In the genomic region with DNA sequence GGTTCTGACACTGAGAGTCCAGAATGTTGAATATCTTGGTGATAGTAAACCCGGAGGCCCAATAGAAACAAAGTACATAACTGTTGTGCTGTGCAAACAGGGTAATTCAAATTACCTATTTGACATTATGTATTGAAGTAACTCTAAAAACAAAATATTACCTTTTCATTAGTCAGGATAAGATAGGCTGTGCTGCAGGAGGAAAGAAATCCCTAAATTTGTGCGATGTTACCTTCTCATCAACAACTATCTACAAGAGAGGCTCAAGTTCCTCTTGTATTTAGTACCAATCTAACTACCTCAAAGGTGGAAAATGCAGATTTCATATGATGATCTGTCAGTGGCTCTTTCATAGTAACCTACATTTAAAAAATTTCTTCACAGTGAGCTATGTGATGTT, we compare ENCODE assay signal across 2 cellular contexts.
A peak's percentile ranks its signal among the peaks of the same experiment; 100 is the strongest.
TF ChIP-seq lines count a peak whose summit lies in the region.

No MANE protein-coding gene starts in this region.

TF ChIP-seq in HepG2, 621 proteins besides CTCF, POLR2A, EP300 and RAD21:
- TF ChIP-seq PTBP1 (IDR thresholded peaks at IDR 0.05; ENCODE audit: low read depth, low read length, poor library complexity, severe bottlenecking): no peak
- peak; percentile 92 for TF ChIP-seq ZNF12 (CRISPR knock-in tag; IDR thresholded peaks at IDR 0.05)
TF ChIP-seq in HepG2: peak in this region for 1.

TF ChIP-seq in K562, 482 proteins besides CTCF, POLR2A, EP300 and RAD21:
- TF ChIP-seq, protein P1, sequence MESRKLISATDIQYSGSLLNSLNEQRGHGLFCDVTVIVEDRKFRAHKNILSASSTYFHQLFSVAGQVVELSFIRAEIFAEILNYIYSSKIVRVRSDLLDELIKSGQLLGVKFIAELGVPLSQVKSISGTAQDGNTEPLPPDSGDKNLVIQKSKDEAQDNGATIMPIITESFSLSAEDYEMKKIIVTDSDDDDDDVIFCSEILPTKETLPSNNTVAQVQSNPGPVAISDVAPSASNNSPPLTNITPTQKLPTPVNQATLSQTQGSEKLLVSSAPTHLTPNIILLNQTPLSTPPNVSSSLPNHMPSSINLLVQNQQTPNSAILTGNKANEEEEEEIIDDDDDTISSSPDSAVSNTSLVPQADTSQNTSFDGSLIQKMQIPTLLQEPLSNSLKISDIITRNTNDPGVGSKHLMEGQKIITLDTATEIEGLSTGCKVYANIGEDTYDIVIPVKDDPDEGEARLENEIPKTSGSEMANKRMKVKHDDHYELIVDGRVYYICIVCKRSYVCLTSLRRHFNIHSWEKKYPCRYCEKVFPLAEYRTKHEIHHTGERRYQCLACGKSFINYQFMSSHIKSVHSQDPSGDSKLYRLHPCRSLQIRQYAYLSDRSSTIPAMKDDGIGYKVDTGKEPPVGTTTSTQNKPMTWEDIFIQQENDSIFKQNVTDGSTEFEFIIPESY (CRISPR knock-in tag; IDR thresholded peaks at IDR 0.05): no peak
- TF ChIP-seq TARDBP (IDR thresholded peaks at IDR 0.05) (no peak), ZNF12 (CRISPR knock-in tag; IDR thresholded peaks at IDR 0.05) (peak; percentile 64; the same call in 1 of the 2 replicates), ZNF282 (CRISPR knock-in tag; IDR thresholded peaks at IDR 0.05) (no peak), ARHGAP35 (IDR thresholded peaks at IDR 0.05; ENCODE audit: partially characterized antibody) (no peak)
- TF ChIP-seq, protein P2, sequence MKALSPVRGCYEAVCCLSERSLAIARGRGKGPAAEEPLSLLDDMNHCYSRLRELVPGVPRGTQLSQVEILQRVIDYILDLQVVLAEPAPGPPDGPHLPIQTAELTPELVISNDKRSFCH (CRISPR knock-in tag; IDR thresholded peaks at IDR 0.05): no peak
- TF ChIP-seq, protein P2 (tag; IDR thresholded peaks at IDR 0.05): no peak
